25 cellular contexts compared by ENCODE assay signal in genomic region chr9:78563269-78563668, GRCh38.
A peak's percentile ranks its signal among the peaks of the same experiment; 100 is the strongest.
DNase-seq lines count a peak whose midpoint lies in the region; ATAC-seq and TF ChIP-seq lines count a peak whose summit lies in the region.
"Had no signal": no experiment of that assay in that cellular context is flagged by ENCODE, and none has a peak within 500 bp of the region (broad histone marks: within the 10 kb centered on the region; RNA-seq: fewer than 3 reads in every experiment).

No MANE protein-coding gene starts in this region.

- 78 to 85% methylated on average over 3 to 5 of the region's 5 CpGs for WGBS in esophagus squamous epithelium, 2 donors

- POLR2A ChIA-PET in WTC11 (lab: Charles Lee), result no interaction called here

- H4K20me1 ChIP-seq in Loucy (ENCODE audit: insufficient read depth, low read length, poor library complexity, severe bottlenecking), result no peaks in the 10 kb centered on the region

- peak; percentile 60; the same call in 1 of the 2 replicates for ATAC-seq in WTC11
- no peak for ATAC-seq in activated T-cell treated with anti-CD3 and anti-CD28 coated beads, Interleukin-2, amount 50 U/mL, for 4 hours
- ATAC-seq: K562 had no signal

- H3K4me3 Mint-ChIP-seq in WTC11, result no peak overlapping the region
- H3K4me3 Mint-ChIP-seq in activated T-cell treated with anti-CD3 and anti-CD28 coated beads, Interleukin-2, amount 50 U/mL, for 4 hours, result no peak overlapping the region
- H3K4me3 Mint-ChIP-seq: B cell; CD14-positive monocyte; CD8-positive, alpha-beta memory T cell had no signal

- no peaks in the 10 kb centered on the region for H3K79me2 ChIP-seq in Loucy (ENCODE audit: insufficient read depth, low read length)

- H3K9me3 ChIP-seq in Loucy (ENCODE audit: insufficient read depth, low read depth, low read length) (no peaks in the 10 kb centered on the region), esophagus squamous epithelium (no peaks in the 10 kb centered on the region)
- H3K9me3 ChIP-seq: HAP-1 had no signal

- no peak overlapping the region for H3K4me2 ChIP-seq in Loucy (ENCODE audit: low read depth, low read length, poor library complexity, severe bottlenecking)

- H3K27ac Mint-ChIP-seq in WTC11, result no peak overlapping the region
- H3K27ac Mint-ChIP-seq: B cell; CD14-positive monocyte; CD8-positive, alpha-beta memory T cell had no signal

- no peak overlapping the region for H3K9ac ChIP-seq in Loucy (ENCODE audit: low read depth, low read length, poor library complexity, severe bottlenecking)
- H3K9ac ChIP-seq: GM23248 had no signal

- H3K27ac ChIP-seq in esophagus squamous epithelium, result no peak overlapping the region
- H3K27ac ChIP-seq: 22Rv1, GM23248 had no signal

- H3K9me3 Mint-ChIP-seq in WTC11, result peaks cover 3% of the 10 kb centered on the region; the same call in 1 of the 2 replicates
- H3K9me3 Mint-ChIP-seq in activated T-cell treated with anti-CD3 and anti-CD28 coated beads, Interleukin-2, amount 50 U/mL, for 4 hours, result no peaks in the 10 kb centered on the region

- H3K4me1 Mint-ChIP-seq in WTC11, result no peaks in the 10 kb centered on the region
- no peaks in the 10 kb centered on the region for H3K4me1 Mint-ChIP-seq in activated T-cell treated with anti-CD3 and anti-CD28 coated beads, Interleukin-2, amount 50 U/mL, for 4 hours (ENCODE audit: low read depth)
- H3K4me1 Mint-ChIP-seq: B cell; CD14-positive monocyte; CD8-positive, alpha-beta memory T cell had no signal

- CTCF ChIA-PET in WTC11 (lab: Charles Lee), result interaction anchor here (1.0 kb wide), 1 partner anchor 194 kb away, joined by 3 read pairs; no protein-coding TSS in a partner anchor

- intact Hi-C loops in esophagus squamous epithelium (cut with DNase I), result no loop called here

- H3K4me1 ChIP-seq in Loucy (ENCODE audit: insufficient read depth, low read length, poor library complexity, severe bottlenecking) (no peaks in the 10 kb centered on the region), esophagus squamous epithelium (no peaks in the 10 kb centered on the region)
- H3K4me1 ChIP-seq: HAP-1 had no signal

- no peak for TF ChIP-seq POLR2A in esophagus squamous epithelium (IDR thresholded peaks at IDR 0.05)

- H3K36me3 Mint-ChIP-seq in WTC11, result no peaks in the 10 kb centered on the region
- no peaks in the 10 kb centered on the region for H3K36me3 Mint-ChIP-seq in activated T-cell treated with anti-CD3 and anti-CD28 coated beads, Interleukin-2, amount 50 U/mL, for 4 hours (ENCODE audit: insufficient read depth)
- H3K36me3 Mint-ChIP-seq: CD14-positive monocyte; CD8-positive, alpha-beta memory T cell had no signal

- no peaks in the 10 kb centered on the region for H3F3A ChIP-seq in Loucy (ENCODE audit: low read depth)

- H3K36me3 ChIP-seq in Loucy (ENCODE audit: insufficient read depth, low read length) (no peaks in the 10 kb centered on the region), esophagus squamous epithelium (no peaks in the 10 kb centered on the region)
- H3K36me3 ChIP-seq: HAP-1 had no signal

- H3K4me3 ChIP-seq in Loucy (ENCODE audit: low read length, poor library complexity, severe bottlenecking) (no peak overlapping the region), retinal pigment epithelial cell (ENCODE audit: low read length) (no peak overlapping the region), esophagus squamous epithelium (no peak overlapping the region)
- H3K4me3 ChIP-seq: GM23248, HAP-1, K562 had no signal

- TF ChIP-seq CTCF in Loucy (conservative IDR thresholded peaks at IDR 0.05; ENCODE audit: low read length) (0 out of 2 replicates have a peak, but pooled peaks have one; percentile 17), WTC11 (IDR thresholded peaks at IDR 0.05) (no peak), retinal pigment epithelial cell (conservative IDR thresholded peaks at IDR 0.05; ENCODE audit: low read depth, low read length) (peak; percentile 4), esophagus squamous epithelium (IDR thresholded peaks at IDR 0.05) (no peak)

- H3K27me3 ChIP-seq in Loucy (ENCODE audit: insufficient read depth, low read length, poor library complexity, severe bottlenecking) (no peaks in the 10 kb centered on the region), esophagus squamous epithelium (no peaks in the 10 kb centered on the region)

- DNase-seq in DMS53 (lab: John Stamatoyannopoulos, UW) (peak; percentile 6), DMS53 treated with DMSO at 0.1 percent for 48 hours (lab: John Stamatoyannopoulos, UW; ENCODE audit: unreplicated experiment) (no peak), WTC11 (ENCODE audit: low spot score) (no peak), retinal pigment epithelial cell (ENCODE audit: low read depth) (no peak), esophagus squamous epithelium (lab: John Stamatoyannopoulos, UW) (no peak)
- DNase-seq in activated T-cell treated with anti-CD3 and anti-CD28 coated beads, Interleukin-2, amount 50 U/mL, for 4 hours, result no peak
- DNase-seq: CD8-positive, alpha-beta memory T cell; GM23248; Kasumi-1; MV-4-11; NCI-H1105; NCI-H1436 treated with DMSO at 0.1 percent for 48 hours; NCI-H187 treated with DMSO at 0.1 percent for 48 hours; NCI-H2107; NCI-H2227 treated with DMSO at 0.1 percent for 48 hours; NCI-H526 treated with DMSO at 0.1 percent for 48 hours; NK-92 treated with Interleukin-12 subunit alpha and Interleukin-12 subunit beta, amount 100 ng/mL, for 24 hours; RPMI8226; SHP77 had no signal

- no peaks in the 10 kb centered on the region for H3K9me2 ChIP-seq in Loucy (replicated peaks; ENCODE audit: low read depth, low read length)

- no peaks in the 10 kb centered on the region for H3K27me3 Mint-ChIP-seq in WTC11 (ENCODE audit: low read depth)
- no peaks in the 10 kb centered on the region for H3K27me3 Mint-ChIP-seq in activated T-cell treated with anti-CD3 and anti-CD28 coated beads, Interleukin-2, amount 50 U/mL, for 4 hours (ENCODE audit: low read depth)
- H3K27me3 Mint-ChIP-seq: B cell had no signal

- H2AFZ ChIP-seq in Loucy (ENCODE audit: low read length), result no peak overlapping the region
- H2AFZ ChIP-seq: GM23248 had no signal

TF ChIP-seq in WTC11, 78 proteins besides CTCF, POLR2A, EP300 and RAD21 (continues in another document):
- TF ChIP-seq PREB (CRISPR knock-in tag; IDR thresholded peaks at IDR 0.05; ENCODE audit: borderline replicate concordance) (no peak), ZSCAN18 (CRISPR knock-in tag; IDR thresholded peaks at IDR 0.05) (no peak), FOXP1 (CRISPR knock-in tag; IDR thresholded peaks at IDR 0.05; ENCODE audit: borderline replicate concordance) (no peak), RORB (CRISPR knock-in tag; IDR thresholded peaks at IDR 0.05) (no peak), EMX1 (CRISPR knock-in tag; IDR thresholded peaks at IDR 0.05) (no peak), KAT7 (CRISPR knock-in tag; IDR thresholded peaks at IDR 0.05; ENCODE audit: borderline replicate concordance) (no peak), USF1 (CRISPR knock-in tag; IDR thresholded peaks at IDR 0.05) (no peak), E2F1 (CRISPR knock-in tag; IDR thresholded peaks at IDR 0.05) (no peak), HMGXB4 (CRISPR knock-in tag; IDR thresholded peaks at IDR 0.05) (no peak)

Comparison
In these comparisons a context has a peak if more than half of its experiments do, and no peak if none do; other contexts are left out.
1. CTCF ChIP-seq: peak in Loucy (single experiment) and retinal pigment epithelial cell (single experiment); none in WTC11 (single experiment) and esophagus squamous epithelium (0 of 6).